In genomic region chr16:86108062-86108461, GRCh38 we compare ENCODE assay signal across 2 cellular contexts.
TF ChIP-seq lines count a peak whose summit lies in the region.

No MANE protein-coding gene starts in this region.

TF ChIP-seq in HepG2, 621 proteins besides CTCF, POLR2A, EP300 and RAD21 (continued from another document):
- TF ChIP-seq ZNF18 (CRISPR knock-in tag; IDR thresholded peaks at IDR 0.05; ENCODE audit: insufficient replicate concordance) (peak; percentile 44), ELK4 (CRISPR knock-in tag; IDR thresholded peaks at IDR 0.05; ENCODE audit: borderline replicate concordance) (no peak), ZNF501 (CRISPR knock-in tag; IDR thresholded peaks at IDR 0.05) (no peak)

TF ChIP-seq in K562, 482 proteins besides CTCF, POLR2A, EP300 and RAD21 (continued from another document):
- TF ChIP-seq CUX1 (CRISPR knock-in tag; IDR thresholded peaks at IDR 0.05) (peak; percentile 55; the same call in 1 of the 2 replicates), SFPQ (IDR thresholded peaks at IDR 0.05; ENCODE audit: low read depth, low read length) (no peak)
